1 cellular context compared by ENCODE assay signal in genomic region chr9:112375361-112375760, GRCh38.
A peak's percentile ranks its signal among the peaks of the same experiment; 100 is the strongest.
TF ChIP-seq lines count a peak whose summit lies in the region.

No MANE protein-coding gene starts in this region.

TF ChIP-seq in HepG2, 621 proteins besides CTCF, POLR2A, EP300 and RAD21:
- TF ChIP-seq KDM4B (CRISPR knock-in tag; IDR thresholded peaks at IDR 0.05) (no peak), ARID2 (CRISPR knock-in tag; IDR thresholded peaks at IDR 0.05; ENCODE audit: borderline replicate concordance) (0 out of 2 replicates have a peak, but pooled peaks have one; percentile 29), ZBTB34 (CRISPR knock-in tag; IDR thresholded peaks at IDR 0.05) (peak; percentile 24; the same call in 1 of the 2 replicates)
